ENCODE assay signal across 8 cellular contexts in the genomic region with DNA sequence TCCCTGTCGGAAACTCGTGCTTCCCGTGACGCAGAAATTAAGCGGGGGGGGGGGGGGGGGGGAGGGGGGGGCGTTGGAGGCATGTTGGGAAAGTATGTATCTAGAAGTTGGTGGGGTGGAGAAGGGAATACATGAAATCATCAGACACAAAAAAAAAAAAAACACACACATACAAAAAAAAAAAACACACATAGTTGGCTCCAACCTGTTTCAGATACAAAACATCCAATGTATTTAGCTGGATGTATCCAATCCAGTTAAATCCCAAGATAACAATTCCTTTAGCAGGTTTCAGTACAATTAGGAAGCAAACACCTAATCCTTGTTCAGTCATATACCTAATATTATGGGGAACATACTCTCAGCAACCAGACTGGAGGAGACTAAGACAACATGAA. TPM values are rescaled to one million over a fixed set of nuclear protein-coding genes. Genes with fewer than 3 reads are reported as not detected.
DNase-seq lines count a peak whose midpoint lies in the region; ATAC-seq and TF ChIP-seq lines count a peak whose summit lies in the region.

No MANE protein-coding gene starts in this region.

- no peaks in the 10 kb centered on the region for H3K9me3 Mint-ChIP-seq in activated CD4-positive, alpha-beta T cell treated with anti-CD3 and anti-CD28 coated beads, Interleukin-2, amount 10 ng/mL, durations not matched to agents 24 days and 14 days

- ATAC-seq in left lung (no peak), GM18498 (IDR thresholded peaks at IDR 0.05; ENCODE audit: unreplicated experiment) (no peak), esophagus mucosa (no peak)

- H3K4me1 ChIP-seq in adrenal gland (replicated peaks in 1 of 2) (peaks cover 11 to 25% of the 10 kb centered on the region in 2 donors), left lung (peaks cover 4 to 33% of the 10 kb centered on the region in 2 donors), suprapubic skin (peaks cover 43% of the 10 kb centered on the region)

- H3K27me3 Mint-ChIP-seq in activated CD4-positive, alpha-beta T cell treated with anti-CD3 and anti-CD28 coated beads, Interleukin-2, amount 10 ng/mL, durations not matched to agents 24 days and 14 days: no peaks in the 10 kb centered on the region

- H3K36me3 ChIP-seq in adrenal gland (replicated peaks in 1 of 2): no peaks in the 10 kb centered on the region
- H3K36me3 ChIP-seq in left lung: no peaks in the 10 kb centered on the region
- no peaks in the 10 kb centered on the region for H3K36me3 ChIP-seq in suprapubic skin

- no peak for TF ChIP-seq EP300 in suprapubic skin (IDR thresholded peaks at IDR 0.05)

- no peak for TF ChIP-seq POLR2A in adrenal gland (IDR thresholded peaks at IDR 0.05)
- no peak for TF ChIP-seq POLR2A in suprapubic skin (IDR thresholded peaks at IDR 0.05)

- WGBS in adrenal gland, 4 donors: 0% methylated on average over 5 to 6 of the region's 6 CpGs; no CpG with 5 or more reads in 1 of the 4 donors
- 0% methylated on average over 6 of the region's 6 CpGs for WGBS in suprapubic skin

- H3K27ac ChIP-seq in adrenal gland (peak overlapping the region in 4 of 5 donors; percentile 73 to 94 (median 90)), left lung (peak overlapping the region in 1 of 2 donors; percentile 89), suprapubic skin (peak overlapping the region; percentile 95)

- H3K4me3 ChIP-seq in adrenal gland: peak overlapping the region in 1 of 4 donors; percentile 79
- H3K4me3 ChIP-seq in left lung: peak overlapping the region; percentile 83 to 92
- H3K4me3 ChIP-seq in suprapubic skin: peak overlapping the region; percentile 94

- H3K4me1 Mint-ChIP-seq in activated CD4-positive, alpha-beta T cell treated with anti-CD3 and anti-CD28 coated beads, Interleukin-2, amount 10 ng/mL, durations not matched to agents 24 days and 14 days: peaks cover 30% of the 10 kb centered on the region

- peak overlapping the region; percentile 85 for H3K4me3 Mint-ChIP-seq in activated CD4-positive, alpha-beta T cell treated with anti-CD3 and anti-CD28 coated beads, Interleukin-2, amount 10 ng/mL, durations not matched to agents 24 days and 14 days

- DNase-seq in activated CD4-positive, alpha-beta T cell treated with anti-CD3 and anti-CD28 coated beads, Interleukin-2, amount 10 ng/mL, durations not matched to agents 24 days and 14 days: no peak
- no peak for DNase-seq in activated CD4-positive, alpha-beta T cell treated with anti-CD3 and anti-CD28 coated beads for 1 hour
- DNase-seq in adrenal gland (no peak), left lung (no peak), suprapubic skin (ENCODE audit: low spot score in 2 of 2) (no peak), ureter (ENCODE audit: low spot score) (no peak)

- H3K9me3 ChIP-seq in adrenal gland (replicated peaks in 1 of 3) (no peaks in the 10 kb centered on the region), left lung (no peaks in the 10 kb centered on the region), suprapubic skin (no peaks in the 10 kb centered on the region)

- intact Hi-C loops in activated CD4-positive, alpha-beta T cell treated with anti-CD3 and anti-CD28 coated beads, Interleukin-2, amount 10 ng/mL, durations not matched to agents 24 days and 14 days (cut with micrococcal nuclease): loop anchor here (2.0 to 5.0 kb wide), 6 partner anchors 30 to 140 kb away; partner anchors contain the start of genes DHRS13, ERAL1, FAM222B and NEK8
- intact Hi-C loops in adrenal gland (cut with DNase I) (no loop called here), left lung (cut with DNase I) (no loop called here)

- TF ChIP-seq CTCF in adrenal gland (IDR thresholded peaks at IDR 0.05) (no peak), left lung (IDR thresholded peaks at IDR 0.05) (no peak), suprapubic skin (IDR thresholded peaks at IDR 0.05) (no peak)

- peak overlapping the region; percentile 97 for H3K27ac Mint-ChIP-seq in activated CD4-positive, alpha-beta T cell treated with anti-CD3 and anti-CD28 coated beads, Interleukin-2, amount 10 ng/mL, durations not matched to agents 24 days and 14 days

- peaks cover 2% of the 10 kb centered on the region for H3K36me3 Mint-ChIP-seq in activated CD4-positive, alpha-beta T cell treated with anti-CD3 and anti-CD28 coated beads, Interleukin-2, amount 10 ng/mL, durations not matched to agents 24 days and 14 days (ENCODE audit: low read depth)

- H3K27me3 ChIP-seq in adrenal gland (no peaks in the 10 kb centered on the region), left lung (no peaks in the 10 kb centered on the region), suprapubic skin (no peaks in the 10 kb centered on the region)

RNA-seq across cellular contexts. Expression of gene FAM222B, which starts 29.6 kb away (rescaled TPM):
- 22.4 and 24.0 TPM in 2 replicates for total RNA-seq in activated CD4-positive, alpha-beta T cell treated with anti-CD3 and anti-CD28 coated beads, Interleukin-2, amount 10 ng/mL, durations not matched to agents 24 days and 14 days
- total RNA-seq in adrenal gland (10 to 100 TPM in 6 of 8 donors, 1 to 10 TPM in 2; 5.5 to 18.3 (median 15.6) TPM), left lung (10 to 100 TPM; 16.5 to 25.4 TPM), suprapubic skin (10 to 100 TPM; 12.1 to 20.7 (median 17.8) TPM), ureter (28.8 TPM), esophagus mucosa (12.2 TPM)
- polyA plus RNA-seq in adrenal gland: 10 to 100 TPM in 2 of 3 donors, 1 to 10 TPM in 1; 4.9 to 16.4 (median 10.6) TPM

RNA-seq across cellular contexts. Expression of gene ERAL1, which starts 41.8 kb away (rescaled TPM):
- 56.8 and 61.2 TPM in 2 replicates for total RNA-seq in activated CD4-positive, alpha-beta T cell treated with anti-CD3 and anti-CD28 coated beads, Interleukin-2, amount 10 ng/mL, durations not matched to agents 24 days and 14 days
- total RNA-seq in adrenal gland (10 to 100 TPM; 45.0 to 62.1 (median 55.1) TPM), left lung (10 to 100 TPM; 30.0 to 33.4 TPM), suprapubic skin (10 to 100 TPM; 42.2 to 61.4 (median 45.0) TPM), ureter (40.3 TPM), esophagus mucosa (31.7 TPM)
- polyA plus RNA-seq in adrenal gland: 10 to 100 TPM; 44.0 to 80.8 (median 60.9) TPM
